ENCODE assay signal across 1 cellular context in the genomic region with DNA sequence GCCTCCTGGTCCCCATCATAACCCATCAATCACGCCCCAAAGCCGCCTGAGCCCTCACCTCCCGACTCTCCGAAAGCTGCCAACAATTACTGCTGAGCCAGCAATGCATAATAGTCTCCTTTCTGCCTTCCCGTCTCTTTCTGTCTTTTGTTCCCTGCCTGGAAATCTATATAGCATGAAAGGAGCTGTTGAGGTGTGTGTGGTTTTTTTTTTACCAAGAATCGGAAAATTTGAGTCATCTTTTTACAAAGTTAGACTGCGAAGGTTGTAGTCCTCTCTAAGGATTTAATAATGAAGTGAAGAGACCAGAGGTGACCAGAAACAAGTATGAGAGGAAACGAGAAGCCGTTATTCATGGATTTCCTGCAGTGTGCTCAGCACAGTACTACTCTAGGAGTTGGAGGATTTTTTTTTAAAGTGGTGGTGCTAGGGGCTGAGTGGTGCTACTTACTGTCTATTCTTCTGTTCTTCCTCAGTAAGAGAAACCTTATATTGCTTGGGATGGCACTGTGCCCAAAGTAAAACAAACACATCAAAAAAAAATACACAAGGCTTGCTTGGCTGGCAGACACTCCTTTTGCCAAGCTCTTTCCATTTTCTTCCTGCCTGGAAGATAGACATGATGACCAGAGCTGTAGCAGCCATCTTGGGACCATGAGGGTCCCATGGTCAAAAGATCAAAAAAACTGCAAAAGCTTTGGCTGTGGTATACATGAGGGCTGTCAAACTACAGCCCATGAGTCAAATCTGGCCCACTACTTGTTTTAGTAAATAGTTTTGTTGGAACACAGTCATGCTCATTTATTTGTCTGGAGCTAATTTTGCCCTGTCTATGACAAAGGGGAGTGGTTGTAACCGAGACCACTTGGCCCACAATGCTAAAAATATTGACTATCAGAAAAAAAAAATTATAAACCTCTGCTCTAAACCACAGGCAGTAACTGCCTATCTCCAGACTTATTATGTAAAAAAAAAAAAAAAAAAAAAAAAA.
A peak's percentile ranks its signal among the peaks of the same experiment; 100 is the strongest.
TF ChIP-seq lines count a peak whose summit lies in the region.

No MANE protein-coding gene starts in this region.

TF ChIP-seq in K562, 482 proteins besides CTCF, POLR2A, EP300 and RAD21 (continued from another document):
- TF ChIP-seq, protein P1, sequence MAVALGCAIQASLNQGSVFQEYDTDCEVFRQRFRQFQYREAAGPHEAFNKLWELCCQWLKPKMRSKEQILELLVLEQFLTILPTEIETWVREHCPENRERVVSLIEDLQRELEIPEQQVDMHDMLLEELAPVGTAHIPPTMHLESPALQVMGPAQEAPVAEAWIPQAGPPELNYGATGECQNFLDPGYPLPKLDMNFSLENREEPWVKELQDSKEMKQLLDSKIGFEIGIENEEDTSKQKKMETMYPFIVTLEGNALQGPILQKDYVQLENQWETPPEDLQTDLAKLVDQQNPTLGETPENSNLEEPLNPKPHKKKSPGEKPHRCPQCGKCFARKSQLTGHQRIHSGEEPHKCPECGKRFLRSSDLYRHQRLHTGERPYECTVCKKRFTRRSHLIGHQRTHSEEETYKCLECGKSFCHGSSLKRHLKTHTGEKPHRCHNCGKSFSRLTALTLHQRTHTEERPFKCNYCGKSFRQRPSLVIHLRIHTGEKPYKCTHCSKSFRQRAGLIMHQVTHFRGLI (CRISPR knock-in tag; IDR thresholded peaks at IDR 0.05) = no peak
- TF ChIP-seq, protein P2, sequence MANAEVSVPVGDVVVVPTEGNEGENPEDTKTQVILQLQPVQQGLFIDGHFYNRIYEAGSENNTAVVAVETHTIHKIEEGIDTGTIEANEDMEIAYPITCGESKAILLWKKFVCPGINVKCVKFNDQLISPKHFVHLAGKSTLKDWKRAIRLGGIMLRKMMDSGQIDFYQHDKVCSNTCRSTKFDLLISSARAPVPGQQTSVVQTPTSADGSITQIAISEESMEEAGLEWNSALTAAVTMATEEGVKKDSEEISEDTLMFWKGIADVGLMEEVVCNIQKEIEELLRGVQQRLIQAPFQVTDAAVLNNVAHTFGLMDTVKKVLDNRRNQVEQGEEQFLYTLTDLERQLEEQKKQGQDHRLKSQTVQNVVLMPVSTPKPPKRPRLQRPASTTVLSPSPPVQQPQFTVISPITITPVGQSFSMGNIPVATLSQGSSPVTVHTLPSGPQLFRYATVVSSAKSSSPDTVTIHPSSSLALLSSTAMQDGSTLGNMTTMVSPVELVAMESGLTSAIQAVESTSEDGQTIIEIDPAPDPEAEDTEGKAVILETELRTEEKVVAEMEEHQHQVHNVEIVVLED (CRISPR knock-in tag; IDR thresholded peaks at IDR 0.05) = no peak
- TF ChIP-seq MAFF (IDR thresholded peaks at IDR 0.05; ENCODE audit: low read length) = peak; percentile 29; the same call in 1 of the 2 replicates
- TF ChIP-seq, protein P3, sequence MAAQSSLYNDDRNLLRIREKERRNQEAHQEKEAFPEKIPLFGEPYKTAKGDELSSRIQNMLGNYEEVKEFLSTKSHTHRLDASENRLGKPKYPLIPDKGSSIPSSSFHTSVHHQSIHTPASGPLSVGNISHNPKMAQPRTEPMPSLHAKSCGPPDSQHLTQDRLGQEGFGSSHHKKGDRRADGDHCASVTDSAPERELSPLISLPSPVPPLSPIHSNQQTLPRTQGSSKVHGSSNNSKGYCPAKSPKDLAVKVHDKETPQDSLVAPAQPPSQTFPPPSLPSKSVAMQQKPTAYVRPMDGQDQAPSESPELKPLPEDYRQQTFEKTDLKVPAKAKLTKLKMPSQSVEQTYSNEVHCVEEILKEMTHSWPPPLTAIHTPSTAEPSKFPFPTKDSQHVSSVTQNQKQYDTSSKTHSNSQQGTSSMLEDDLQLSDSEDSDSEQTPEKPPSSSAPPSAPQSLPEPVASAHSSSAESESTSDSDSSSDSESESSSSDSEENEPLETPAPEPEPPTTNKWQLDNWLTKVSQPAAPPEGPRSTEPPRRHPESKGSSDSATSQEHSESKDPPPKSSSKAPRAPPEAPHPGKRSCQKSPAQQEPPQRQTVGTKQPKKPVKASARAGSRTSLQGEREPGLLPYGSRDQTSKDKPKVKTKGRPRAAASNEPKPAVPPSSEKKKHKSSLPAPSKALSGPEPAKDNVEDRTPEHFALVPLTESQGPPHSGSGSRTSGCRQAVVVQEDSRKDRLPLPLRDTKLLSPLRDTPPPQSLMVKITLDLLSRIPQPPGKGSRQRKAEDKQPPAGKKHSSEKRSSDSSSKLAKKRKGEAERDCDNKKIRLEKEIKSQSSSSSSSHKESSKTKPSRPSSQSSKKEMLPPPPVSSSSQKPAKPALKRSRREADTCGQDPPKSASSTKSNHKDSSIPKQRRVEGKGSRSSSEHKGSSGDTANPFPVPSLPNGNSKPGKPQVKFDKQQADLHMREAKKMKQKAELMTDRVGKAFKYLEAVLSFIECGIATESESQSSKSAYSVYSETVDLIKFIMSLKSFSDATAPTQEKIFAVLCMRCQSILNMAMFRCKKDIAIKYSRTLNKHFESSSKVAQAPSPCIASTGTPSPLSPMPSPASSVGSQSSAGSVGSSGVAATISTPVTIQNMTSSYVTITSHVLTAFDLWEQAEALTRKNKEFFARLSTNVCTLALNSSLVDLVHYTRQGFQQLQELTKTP (IDR thresholded peaks at IDR 0.05; ENCODE audit: low read depth in 1 of 2, partially characterized antibody in 2 of 2) = no peak
- TF ChIP-seq RBM25 (IDR thresholded peaks at IDR 0.05; ENCODE audit: low read depth, low read length, severe bottlenecking) = peak; percentile 67
- TF ChIP-seq FOXK2 (conservative IDR thresholded peaks at IDR 0.05 in 1 of 2, IDR thresholded peaks at IDR 0.05 in 1 of 2; ENCODE audit: low read depth in 2 of 2) = no peak
TF ChIP-seq in K562: peak in this region for 7.
